ENCODE assay signal across 1 cellular context in genomic region chr19:58278156-58279041, GRCh38.
TF ChIP-seq lines count a peak whose summit lies in the region.

TSS of gene ZNF8 (plus strand) at chr19:58278955. CDS start at chr19:58279082, 127 bp downstream.

TF ChIP-seq in K562, 482 proteins besides CTCF, POLR2A, EP300 and RAD21 (continued from another document and continues in another):
- TF ChIP-seq RREB1 (CRISPR knock-in tag; IDR thresholded peaks at IDR 0.05), result 0 out of 2 replicates have a peak, but pooled peaks have one; percentile 16
- TF ChIP-seq ASH1L (IDR thresholded peaks at IDR 0.05; ENCODE audit: borderline replicate concordance, low read depth, partially characterized antibody), result peak; percentile 96
- no peak for TF ChIP-seq USF2 (CRISPR knock-in tag; IDR thresholded peaks at IDR 0.05)
- 0 out of 2 replicates have a peak, but pooled peaks have one; percentile 9 for TF ChIP-seq ZKSCAN1 (IDR thresholded peaks at IDR 0.05; ENCODE audit: low read depth, low read length)
- peak; percentile 65; the same call in 1 of the 2 replicates for TF ChIP-seq ZBTB7A (IDR thresholded peaks at IDR 0.05; ENCODE audit: borderline replicate concordance, control insufficient read depth, low read depth, low read length)
- TF ChIP-seq POLR2AphosphoS2 (IDR thresholded peaks at IDR 0.05; ENCODE audit: low read length), result peak; percentile 93; the same call in 1 of the 2 replicates
- TF ChIP-seq MEIS2 (IDR thresholded peaks at IDR 0.05; ENCODE audit: partially characterized antibody), result peak; percentile 80
- 0 out of 2 replicates have a peak, but pooled peaks have one; percentile 26 for TF ChIP-seq SRSF1 (IDR thresholded peaks at IDR 0.05; ENCODE audit: low read depth, low read length)
- peak; percentile 68; the same call in 1 of the 2 replicates for TF ChIP-seq ZBTB43 (CRISPR knock-in tag; IDR thresholded peaks at IDR 0.05)
- TF ChIP-seq SMAD4 (CRISPR knock-in tag; conservative IDR thresholded peaks at IDR 0.05), result peak; percentile 51
- peak; percentile 76; the same call in 1 of the 2 replicates for TF ChIP-seq ZBTB2 (IDR thresholded peaks at IDR 0.05)
- 0 out of 2 replicates have a peak, but pooled peaks have one; percentile 46 for TF ChIP-seq ZHX1 (conservative IDR thresholded peaks at IDR 0.05; ENCODE audit: low read length)
- TF ChIP-seq NEUROD1 (IDR thresholded peaks at IDR 0.05; ENCODE audit: borderline replicate concordance, low read depth, low read length, partially characterized antibody), result peak; percentile 92
- peak in 1 of 2 experiments; percentile 31; a peak in 1 of 4 replicates for TF ChIP-seq TRIM24 (IDR thresholded peaks at IDR 0.05)
- TF ChIP-seq CBFA2T3 (IDR thresholded peaks at IDR 0.05), result 0 out of 2 replicates have a peak, but pooled peaks have one; percentile 11
- TF ChIP-seq MBD2 (IDR thresholded peaks at IDR 0.05; ENCODE audit: borderline replicate concordance, low read depth), result peak; percentile 99
- TF ChIP-seq NRF1 (conservative IDR thresholded peaks at IDR 0.05 in 1 of 2, IDR thresholded peaks at IDR 0.05 in 1 of 2), result peak; percentile 92 to 93
- TF ChIP-seq BACH1 (tag; IDR thresholded peaks at IDR 0.05), result 0 out of 2 replicates have a peak, but pooled peaks have one; percentile 8
- TF ChIP-seq ARID3A (IDR thresholded peaks at IDR 0.05; ENCODE audit: borderline replicate concordance, low read depth, low read length), result no peak
- peak; percentile 55 for TF ChIP-seq PHF20 (IDR thresholded peaks at IDR 0.05; ENCODE audit: partially characterized antibody)
- peak in 1 of 2 experiments; percentile 77; a peak in 2 of 4 replicates for TF ChIP-seq MLLT1 (IDR thresholded peaks at IDR 0.05)
- peak; percentile 80 for TF ChIP-seq VEZF1 (CRISPR knock-in tag; IDR thresholded peaks at IDR 0.05)
- TF ChIP-seq THRB (CRISPR knock-in tag; conservative IDR thresholded peaks at IDR 0.05), result no peak
- peak; percentile 54 for TF ChIP-seq RBBP5 (IDR thresholded peaks at IDR 0.05; ENCODE audit: borderline replicate concordance, insufficient read depth, low read length, poor library complexity, severe bottlenecking)
- 0 out of 2 replicates have a peak, but pooled peaks have one; percentile 18 for TF ChIP-seq TEAD2 (tag; IDR thresholded peaks at IDR 0.05)
- TF ChIP-seq ZNF143 (CRISPR knock-in tag; IDR thresholded peaks at IDR 0.05), result peak; percentile 93
- TF ChIP-seq RFX7 (CRISPR knock-in tag; IDR thresholded peaks at IDR 0.05), result no peak
- 0 out of 2 replicates have a peak, but pooled peaks have one; percentile 4 for TF ChIP-seq TFE3 (CRISPR knock-in tag; IDR thresholded peaks at IDR 0.05)
- TF ChIP-seq ZNF347 (CRISPR knock-in tag; IDR thresholded peaks at IDR 0.05; ENCODE audit: low read depth), result no peak
- 0 out of 2 replicates have a peak, but pooled peaks have one; percentile 30 for TF ChIP-seq ZNF436 (CRISPR knock-in tag; IDR thresholded peaks at IDR 0.05)
